18 cellular contexts compared by ENCODE assay signal in the genomic region with DNA sequence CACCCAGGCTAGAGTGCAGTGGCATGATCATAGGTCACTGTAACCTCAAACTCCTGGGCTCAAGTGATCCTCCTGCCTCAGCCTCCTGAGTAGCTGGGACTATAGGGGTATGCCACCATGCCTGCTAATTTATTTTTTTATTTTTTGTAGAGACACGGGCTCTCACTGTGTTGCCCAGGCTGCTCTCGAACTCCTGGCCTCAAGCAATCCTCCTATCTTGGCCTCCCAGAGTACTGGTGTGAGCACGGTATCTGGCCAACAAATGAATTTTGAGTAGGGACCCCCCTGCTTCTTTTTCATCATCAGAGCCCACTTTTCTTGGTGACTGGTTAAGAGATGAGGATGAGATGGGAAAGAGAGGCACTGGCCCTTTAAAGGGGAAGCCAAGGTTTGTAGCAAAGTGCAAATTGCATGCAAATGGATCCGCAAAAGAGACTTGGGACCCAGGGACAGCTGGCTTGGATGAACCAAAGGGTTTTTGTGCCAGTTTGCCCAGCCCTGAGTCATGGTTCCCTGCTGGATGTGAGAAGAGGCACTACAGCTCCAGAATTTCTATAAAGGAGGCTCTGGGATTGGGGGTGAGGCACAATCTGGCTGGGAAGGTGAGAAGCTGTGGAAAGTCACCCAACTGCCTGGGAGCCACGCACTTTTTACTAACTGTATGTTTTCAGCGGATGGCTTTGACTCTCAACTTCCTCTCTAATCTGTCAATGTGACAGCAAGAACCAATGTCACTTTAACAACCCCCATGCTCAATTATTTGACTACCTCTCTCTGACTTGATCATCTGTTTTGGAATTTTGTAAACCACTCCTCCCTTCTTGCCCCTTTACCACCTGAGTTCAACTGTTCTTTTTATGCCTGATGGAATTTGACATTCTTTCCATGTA. TPM values are rescaled to one million over a fixed set of nuclear protein-coding genes. Genes with fewer than 3 reads are reported as not detected.
DNase-seq lines count a peak whose midpoint lies in the region; ATAC-seq lines count a peak whose summit lies in the region.
"Had no signal": no experiment of that assay in that cellular context is flagged by ENCODE, and none has a peak within 500 bp of the region (broad histone marks: within the 10 kb centered on the region; RNA-seq: fewer than 3 reads in every experiment).

No MANE protein-coding gene starts in this region.

- intact Hi-C loops in aorta (cut with DNase I) = no loop called here

- H3K27me3 ChIP-seq in aorta (ENCODE audit: control insufficient read depth in 1 of 2, insufficient read depth in 2 of 2, low read length in 1 of 2) = no peaks in the 10 kb centered on the region
- H3K27me3 ChIP-seq: brain microvascular endothelial cell, thyroid gland had no signal

- no peaks in the 10 kb centered on the region for H3K36me3 ChIP-seq in aorta (ENCODE audit: control insufficient read depth in 1 of 2, insufficient read depth in 2 of 2, low read length in 1 of 2)
- H3K36me3 ChIP-seq: brain microvascular endothelial cell, thyroid gland had no signal

- peaks cover 3 to 4% of the 10 kb centered on the region in 2 donors for H3K4me1 ChIP-seq in aorta (ENCODE audit: control insufficient read depth in 1 of 2, insufficient read depth in 2 of 2, low read length in 2 of 2)
- H3K4me1 ChIP-seq: thyroid gland had no signal

- H3K9me3 ChIP-seq in aorta (ENCODE audit: control insufficient read depth, low read length) = no peaks in the 10 kb centered on the region
- H3K9me3 ChIP-seq: thyroid gland had no signal

- H3K4me3 ChIP-seq in aorta (ENCODE audit: low read length in 2 of 2) = no peak overlapping the region
- H3K4me3 ChIP-seq: PC-9, thyroid gland had no signal

- ATAC-seq in HG03280 (IDR thresholded peaks at IDR 0.05; ENCODE audit: unreplicated experiment) = no peak
- no peak for ATAC-seq in aorta (ENCODE audit: low FRiP score)
- ATAC-seq: effector memory CD8-positive, alpha-beta T cell; right cardiac atrium; WTC11 had no signal

- DNase-seq in AG08395 (ENCODE audit: low spot score) = peak; percentile 22
- DNase-seq in KBM-7 = peak; percentile 75
- DNase-seq in OCI-M1 (lab: John Stamatoyannopoulos, UW) = peak; percentile 54
- peak; percentile 51 for DNase-seq in medulla oblongata (ENCODE audit: extremely low spot score)
- no peak for DNase-seq in hepatic stellate cell (ENCODE audit: low spot score)
- no peak for DNase-seq in aorta
- no peak for DNase-seq in globus pallidus (ENCODE audit: low spot score)
- DNase-seq: activated naive CD4-positive, alpha-beta T cell treated with anti-CD3 and anti-CD28 coated beads, Interleukin-2, amount 10 ng/mL, durations not matched to agents 7 days and 5 days; brain microvascular endothelial cell; effector memory CD8-positive, alpha-beta T cell; GF-D8; NCI-H1417; PC-9; right cardiac atrium; stimulated activated CD4-positive, alpha-beta T cell treated with anti-CD3 and anti-CD28 coated beads, Interleukin-2, amount 100 ng/mL, for 48 hours; thyroid gland had no signal

- WGBS in aorta, 2 donors = 81 to 85% methylated on average over 6 of the region's 6 CpGs

- no peak overlapping the region for H3K27ac ChIP-seq in aorta (ENCODE audit: low read depth in 1 of 2, low read length in 2 of 2)
- H3K27ac ChIP-seq: brain microvascular endothelial cell, PC-9, thyroid gland had no signal

- in situ Hi-C loops in KBM-7 (cut with MboI; ENCODE audit: low pct_unique_long_range_greater_than_20kb, low sequenced_read_pairs) = no loop called here

RNA-seq across cellular contexts. Expression of a gene that starts 58.7 kb away (rescaled TPM):
- 10 to 100 TPM; 44.5 to 57.6 TPM for total RNA-seq in aorta
- polyA plus RNA-seq in aorta = 10 to 100 TPM in 1 of 2 donors, 1 to 10 TPM in 1; 4.1 to 14.8 TPM

Comparison
In these comparisons a context has a peak if more than half of its experiments do, and no peak if none do; other contexts are left out.
1. DNase-seq: peak in AG08395 (single experiment), KBM-7 (single experiment), OCI-M1 (single experiment) and medulla oblongata (single experiment); none in hepatic stellate cell (single experiment), aorta (0 of 2) and globus pallidus (single experiment).